In genomic region chr5:169202969-169203368, GRCh38 we compare ENCODE assay signal across 18 cellular contexts.
DNase-seq lines count a peak whose midpoint lies in the region; ATAC-seq and TF ChIP-seq lines count a peak whose summit lies in the region.
"Had no signal": no experiment of that assay in that cellular context is flagged by ENCODE, and none has a peak within 500 bp of the region (broad histone marks: within the 10 kb centered on the region; RNA-seq: fewer than 3 reads in every experiment).

No MANE protein-coding gene starts in this region.

- TF ChIP-seq POLR2A in erythroblast (IDR thresholded peaks at IDR 0.05; ENCODE audit: low read length), result no peak

- H3K79me2 ChIP-seq in PC-3 (ENCODE audit: low read length), result no peaks in the 10 kb centered on the region
- H3K79me2 ChIP-seq in SK-N-SH (ENCODE audit: insufficient read depth), result peaks cover 8% of the 10 kb centered on the region

- no peak overlapping the region for H2AFZ ChIP-seq in PC-3 (ENCODE audit: low read length)
- no peak overlapping the region for H2AFZ ChIP-seq in SK-N-SH (ENCODE audit: low read depth)

- POLR2A ChIA-PET in PC-3 (lab: Charles Lee; ENCODE audit: unreplicated experiment) (no interaction called here), SK-N-SH (lab: Yijun Ruan, JAX) (no interaction called here)

- intact Hi-C loops in PC-3 (cut with micrococcal nuclease), result no loop called here
- intact Hi-C loops in aorta (cut with DNase I), result loop anchor here in 1 of 2 donors (10.0 kb wide), 1 partner anchor 82 kb away; no protein-coding TSS in a partner anchor

- no peaks in the 10 kb centered on the region for H3K9me3 ChIP-seq in PC-3 (ENCODE audit: low read length)
- no peaks in the 10 kb centered on the region for H3K9me3 ChIP-seq in aorta (ENCODE audit: control insufficient read depth, low read length)
- H3K9me3 ChIP-seq in SK-N-SH, result no peaks in the 10 kb centered on the region

- H3F3A ChIP-seq in PC-3 (ENCODE audit: low read length, unreplicated experiment) (no peaks in the 10 kb centered on the region), SK-N-SH (replicated peaks; ENCODE audit: insufficient read depth) (peaks cover 2% of the 10 kb centered on the region)

- H3K9ac ChIP-seq in PC-3 (ENCODE audit: low read length), result no peak overlapping the region
- no peak overlapping the region for H3K9ac ChIP-seq in SK-N-SH

- ATAC-seq in PC-3 (peak; percentile 66), aorta (ENCODE audit: low FRiP score) (peak; percentile 48)

- H4K20me1 ChIP-seq in PC-3 (ENCODE audit: low read length), result no peaks in the 10 kb centered on the region
- no peaks in the 10 kb centered on the region for H4K20me1 ChIP-seq in SK-N-SH (ENCODE audit: insufficient read depth)

- no peak for TF ChIP-seq CTCF in PC-3 (conservative IDR thresholded peaks at IDR 0.05; ENCODE audit: low read depth, low read length)
- no peak for TF ChIP-seq CTCF in coronary artery (IDR thresholded peaks at IDR 0.05)
- no peak for TF ChIP-seq CTCF in SK-N-SH (IDR thresholded peaks at IDR 0.05)

- H3K36me3 ChIP-seq in PC-3 (ENCODE audit: low read depth, low read length) (no peaks in the 10 kb centered on the region), aorta (ENCODE audit: control insufficient read depth in 1 of 2, insufficient read depth in 2 of 2, low read length in 1 of 2) (no peaks in the 10 kb centered on the region), SK-N-SH (replicated peaks in 1 of 2; ENCODE audit: control insufficient read depth in 1 of 2, insufficient read depth in 2 of 2, low read length in 1 of 2) (peaks cover 0 to 6% of the 10 kb centered on the region in 2 experiments)

- 27 to 29% methylated on average over 3 of the region's 3 CpGs for WGBS in aorta, 2 donors
- WGBS in SK-N-SH (ENCODE audit: low lambda C conversion rate), result 74% methylated on average over 3 of the region's 3 CpGs

- no TSS peak for BruUV-seq in PC-3 (replicated peaks; lab: Mats Ljungman, UMichigan)

- CTCF ChIA-PET in PC-3 (lab: Charles Lee), result no interaction called here
- CTCF ChIA-PET in SK-N-SH (lab: Yijun Ruan, JAX), result no interaction called here

- H3K4me3 ChIP-seq in PC-3 (ENCODE audit: low read length) (no peak overlapping the region), coronary artery (no peak overlapping the region), aorta (ENCODE audit: low read length in 2 of 2) (no peak overlapping the region), SK-N-SH (ENCODE audit: low read depth in 2 of 2, low read length in 1 of 2) (no peak overlapping the region)

- TF ChIP-seq EP300 in SK-N-SH (IDR thresholded peaks at IDR 0.05; ENCODE audit: borderline replicate concordance in 1 of 2, low read depth in 1 of 2, low read length in 1 of 2), result no peak

- H3K27ac ChIP-seq in PC-3 (ENCODE audit: low read length) (no peak overlapping the region), coronary artery (peak overlapping the region in 1 of 2 donors; percentile 52), aorta (ENCODE audit: low read depth in 1 of 2, low read length in 2 of 2) (peak overlapping the region in 1 of 2 donors; percentile 45), SK-N-SH (ENCODE audit: low read depth in 2 of 2, low read length in 1 of 2) (no peak overlapping the region)
- H3K27ac ChIP-seq: C4-2B had no signal

- no peak for TF ChIP-seq RAD21 in SK-N-SH (IDR thresholded peaks at IDR 0.05; ENCODE audit: low read length)

- DNase-seq in PC-3 (peak; percentile 37), coronary artery (ENCODE audit: low spot score) (peak; percentile 73), fibroblast of the conjunctiva (ENCODE audit: low read depth) (peak; percentile 35), aorta (no peak), cerebellum (ENCODE audit: low spot score) (no peak), erythroblast (lab: John Stamatoyannopoulos, UW) (no peak), SK-N-SH (no peak)
- DNase-seq: H9, KG1, NCI-H1105 treated with DMSO at 0.1 percent for 48 hours, NCI-H1694 treated with DMSO at 0.1 percent for 48 hours, NCI-H2107, NCI-H510A treated with DMSO at 0.1 percent for 48 hours, NCI-H774, OCI-M1, RPMI8226, SIG-M5 had no signal

- no peaks in the 10 kb centered on the region for H3K9me2 ChIP-seq in PC-3 (replicated peaks; ENCODE audit: low read length)
- H3K9me2 ChIP-seq in SK-N-SH, result no peaks in the 10 kb centered on the region

- H3K27me3 ChIP-seq in PC-3 (ENCODE audit: low read length) (0 out of 2 replicates have a peak, but pooled peaks cover 5% of the 10 kb centered on the region), aorta (ENCODE audit: control insufficient read depth in 1 of 2, insufficient read depth in 2 of 2, low read length in 1 of 2) (no peaks in the 10 kb centered on the region), SK-N-SH (ENCODE audit: insufficient read depth) (no peaks in the 10 kb centered on the region)

- no peak overlapping the region for H3K4me2 ChIP-seq in PC-3 (ENCODE audit: low read length)
- no peak overlapping the region for H3K4me2 ChIP-seq in SK-N-SH

- H3K4me1 ChIP-seq in PC-3 (ENCODE audit: insufficient read depth, low read length) (peaks cover 6% of the 10 kb centered on the region; the same call in 1 of the 2 replicates), aorta (ENCODE audit: control insufficient read depth in 1 of 2, insufficient read depth in 2 of 2, low read length in 2 of 2) (peaks cover 2 to 7% of the 10 kb centered on the region in 2 donors), SK-N-SH (ENCODE audit: control insufficient read depth in 1 of 2, insufficient read depth in 2 of 2, low read depth in 1 of 2, low read length in 1 of 2) (peaks cover 0 to 2% of the 10 kb centered on the region in 2 experiments; a peak in 1 of 4 replicates)

TF ChIP-seq in SK-N-SH, 30 proteins besides CTCF, POLR2A, EP300 and RAD21:
- TF ChIP-seq GABPA (IDR thresholded peaks at IDR 0.05; ENCODE audit: low read depth) (no peak), EZH2phosphoT487 (IDR thresholded peaks at IDR 0.05; ENCODE audit: borderline replicate concordance, low read depth) (no peak), ZBTB33 (IDR thresholded peaks at IDR 0.05; ENCODE audit: borderline replicate concordance, low read depth) (no peak), RCOR1 (IDR thresholded peaks at IDR 0.05; ENCODE audit: low read length) (no peak), TCF12 (IDR thresholded peaks at IDR 0.05) (no peak), FOXM1 (IDR thresholded peaks at IDR 0.05; ENCODE audit: low read depth) (no peak), SIN3A (IDR thresholded peaks at IDR 0.05; ENCODE audit: borderline replicate concordance, low read depth, low read length) (no peak)
- TF ChIP-seq, protein P1, sequence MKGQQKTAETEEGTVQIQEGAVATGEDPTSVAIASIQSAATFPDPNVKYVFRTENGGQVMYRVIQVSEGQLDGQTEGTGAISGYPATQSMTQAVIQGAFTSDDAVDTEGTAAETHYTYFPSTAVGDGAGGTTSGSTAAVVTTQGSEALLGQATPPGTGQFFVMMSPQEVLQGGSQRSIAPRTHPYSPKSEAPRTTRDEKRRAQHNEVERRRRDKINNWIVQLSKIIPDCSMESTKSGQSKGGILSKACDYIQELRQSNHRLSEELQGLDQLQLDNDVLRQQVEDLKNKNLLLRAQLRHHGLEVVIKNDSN (IDR thresholded peaks at IDR 0.05; ENCODE audit: borderline replicate concordance, low read depth), result no peak
- TF ChIP-seq, protein P2, sequence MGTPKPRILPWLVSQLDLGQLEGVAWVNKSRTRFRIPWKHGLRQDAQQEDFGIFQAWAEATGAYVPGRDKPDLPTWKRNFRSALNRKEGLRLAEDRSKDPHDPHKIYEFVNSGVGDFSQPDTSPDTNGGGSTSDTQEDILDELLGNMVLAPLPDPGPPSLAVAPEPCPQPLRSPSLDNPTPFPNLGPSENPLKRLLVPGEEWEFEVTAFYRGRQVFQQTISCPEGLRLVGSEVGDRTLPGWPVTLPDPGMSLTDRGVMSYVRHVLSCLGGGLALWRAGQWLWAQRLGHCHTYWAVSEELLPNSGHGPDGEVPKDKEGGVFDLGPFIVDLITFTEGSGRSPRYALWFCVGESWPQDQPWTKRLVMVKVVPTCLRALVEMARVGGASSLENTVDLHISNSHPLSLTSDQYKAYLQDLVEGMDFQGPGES (IDR thresholded peaks at IDR 0.05; ENCODE audit: low read depth, low read length), result no peak

Comparison
In these comparisons a context has a peak if more than half of its experiments do, and no peak if none do; other contexts are left out.
1. DNase-seq: peak in PC-3 (single experiment), coronary artery (single experiment) and fibroblast of the conjunctiva (single experiment); none in aorta (0 of 2), cerebellum (single experiment), erythroblast (0 of 2) and SK-N-SH (single experiment).